Comparison of ENCODE assay signal across 31 cellular contexts in the genomic region with DNA sequence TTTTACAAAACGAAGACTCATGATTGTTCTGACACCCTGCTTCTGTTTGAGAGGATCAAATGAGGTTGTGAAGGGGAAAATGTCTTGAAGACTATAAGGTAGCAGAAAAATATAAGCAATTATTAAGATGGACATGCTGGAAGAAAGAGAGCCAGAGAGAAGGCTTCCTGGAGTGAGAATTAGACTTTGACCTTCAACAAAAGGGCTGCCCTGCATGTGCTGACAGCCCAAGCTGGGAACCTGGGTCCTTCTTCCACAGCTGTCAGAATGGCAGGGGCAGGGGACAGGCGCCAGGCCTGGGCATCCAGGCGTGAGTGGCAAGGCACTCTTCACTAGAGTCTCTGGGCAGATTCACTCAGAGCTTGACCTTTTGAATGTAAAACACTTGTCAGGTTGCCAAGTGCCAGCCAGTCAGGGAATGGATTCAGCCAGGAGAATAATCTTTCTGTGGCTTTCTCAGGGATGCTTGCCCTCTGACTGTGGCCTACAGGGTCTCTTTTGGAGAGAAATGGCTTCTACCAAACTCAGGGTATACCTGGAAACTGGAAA.
DNase-seq lines count a peak whose midpoint lies in the region; ATAC-seq and TF ChIP-seq lines count a peak whose summit lies in the region.
"Had no signal": no experiment of that assay in that cellular context is flagged by ENCODE, and none has a peak within 500 bp of the region (broad histone marks: within the 10 kb centered on the region; RNA-seq: fewer than 3 reads in every experiment).

No MANE protein-coding gene starts in this region.

- peak; percentile 93 to 94 for ATAC-seq in left cardiac atrium
- no peak for ATAC-seq in stimulated activated naive B cell treated with anti-CD40 and anti-IgM and Interleukin-4, amounts not matched to agents 10 μg/mL and 1 μg/mL and 100 μg/mL, for 72 hours (replicated peaks)
- ATAC-seq: activated CD8-positive, alpha-beta T cell treated with anti-CD3 and anti-CD28 coated beads, Interleukin-2, amount 10 ng/mL, durations not matched to agents 7 days and 5 days; gastroesophageal sphincter; T-helper 17 cell had no signal

- H3K4me2 ChIP-seq in osteoblast (ENCODE audit: insufficient read depth, low read length), result no peak overlapping the region
- H3K4me2 ChIP-seq: KMS-11, neural progenitor cell had no signal

- H4K20me1 ChIP-seq in osteoblast (ENCODE audit: insufficient read depth, low read length), result no peaks in the 10 kb centered on the region

- TF ChIP-seq CTCF in osteoblast (IDR thresholded peaks at IDR 0.05; ENCODE audit: extremely low read depth, low read depth, low read length), result no peak
- TF ChIP-seq CTCF in colonic mucosa (IDR thresholded peaks at IDR 0.05), result no peak

- H2AFZ ChIP-seq in osteoblast (ENCODE audit: low read length), result no peak overlapping the region
- H2AFZ ChIP-seq: neural progenitor cell had no signal

- no peaks in the 10 kb centered on the region for H3K9me3 Mint-ChIP-seq in stimulated activated naive B cell treated with anti-CD40 and anti-IgM and Interleukin-4, amounts not matched to agents 10 μg/mL and 1 μg/mL and 100 μg/mL, for 72 hours
- H3K9me3 Mint-ChIP-seq: activated T-helper 2 cell treated with anti-CD3 and anti-CD28 coated beads, Interferon-gamma antibody, Interleukin-2, Interleukin-4, amounts not matched to agents 10 μg/mL and 5 μg/mL and 100 μg/mL, durations not matched to agents 14 hours and 24 hours and 36 hours; CD14-positive monocyte; neural progenitor cell had no signal

- H3K27me3 ChIP-seq in osteoblast (ENCODE audit: insufficient read depth, low read length), result no peaks in the 10 kb centered on the region
- H3K27me3 ChIP-seq in colonic mucosa, result no peaks in the 10 kb centered on the region
- H3K27me3 ChIP-seq: cardiac muscle cell, gastroesophageal sphincter, neural progenitor cell, uterus had no signal

- H3K4me1 ChIP-seq in osteoblast (ENCODE audit: insufficient read depth, low read length) (no peaks in the 10 kb centered on the region), colonic mucosa (no peaks in the 10 kb centered on the region)
- H3K4me1 ChIP-seq: gastroesophageal sphincter, neural progenitor cell, uterus had no signal

- H3K4me3 ChIP-seq in osteoblast (ENCODE audit: insufficient read depth, low read length) (no peak overlapping the region), colonic mucosa (no peak overlapping the region)
- H3K4me3 ChIP-seq: cardiac muscle cell, gastroesophageal sphincter, lung, neural progenitor cell, SK-N-MC, thoracic aorta, uterus had no signal

- no peak overlapping the region for H3K9ac ChIP-seq in colonic mucosa (ENCODE audit: low read depth in 2 of 2, low read length in 2 of 2)
- H3K9ac ChIP-seq: KMS-11, neural progenitor cell had no signal

- H3K27me3 Mint-ChIP-seq in stimulated activated naive B cell treated with anti-CD40 and anti-IgM and Interleukin-4, amounts not matched to agents 10 μg/mL and 1 μg/mL and 100 μg/mL, for 72 hours, result peaks cover 12 to 15% of the 10 kb centered on the region in 2 donors

- H3K79me2 ChIP-seq in osteoblast (ENCODE audit: insufficient read depth, low read length), result no peaks in the 10 kb centered on the region

- intact Hi-C loops in left cardiac atrium (cut with DNase I), result no loop called here
- intact Hi-C loops in colonic mucosa (cut with DNase I), result no loop called here

- H3K36me3 Mint-ChIP-seq in stimulated activated naive B cell treated with anti-CD40 and anti-IgM and Interleukin-4, amounts not matched to agents 10 μg/mL and 1 μg/mL and 100 μg/mL, for 72 hours, result no peaks in the 10 kb centered on the region
- H3K36me3 Mint-ChIP-seq: activated naive CD8-positive, alpha-beta T cell; CD14-positive monocyte; neural progenitor cell had no signal

- H3K27ac ChIP-seq in osteoblast (ENCODE audit: low read depth, low read length) (no peak overlapping the region), colonic mucosa (no peak overlapping the region)
- H3K27ac ChIP-seq: cardiac muscle cell, gastroesophageal sphincter, KMS-11, neural progenitor cell, SK-N-MC, thoracic aorta, uterus had no signal

- no peaks in the 10 kb centered on the region for H3K36me3 ChIP-seq in osteoblast (ENCODE audit: insufficient read depth, low read length)
- H3K36me3 ChIP-seq in colonic mucosa, result no peaks in the 10 kb centered on the region
- H3K36me3 ChIP-seq: cardiac muscle cell, gastroesophageal sphincter, neural progenitor cell, thoracic aorta, uterus had no signal

- no peaks in the 10 kb centered on the region for H3K4me1 Mint-ChIP-seq in stimulated activated naive B cell treated with anti-CD40 and anti-IgM and Interleukin-4, amounts not matched to agents 10 μg/mL and 1 μg/mL and 100 μg/mL, for 72 hours
- H3K4me1 Mint-ChIP-seq: CD14-positive monocyte, T-helper 17 cell had no signal

- peak; percentile 12 for DNase-seq in NCI-H1092 treated with DMSO at 0.1 percent for 48 hours (lab: John Stamatoyannopoulos, UW)
- DNase-seq in NCI-H1092 (lab: John Stamatoyannopoulos, UW), result no peak
- DNase-seq in NCI-H2227 (lab: John Stamatoyannopoulos, UW; ENCODE audit: unreplicated experiment), result peak; percentile 16
- peak; percentile 36 for DNase-seq in left cardiac atrium
- DNase-seq in osteoblast (ENCODE audit: insufficient read length, low spot score, missing footprints), result peak; percentile 60
- no peak for DNase-seq in activated CD4-positive, alpha-beta T cell treated with anti-CD3 and anti-CD28 coated beads for 48 hours
- no peak for DNase-seq in stimulated activated naive B cell treated with anti-CD40 and anti-IgM and Interleukin-4, amounts not matched to agents 10 μg/mL and 1 μg/mL and 100 μg/mL, for 72 hours
- no peak for DNase-seq in colonic mucosa
- DNase-seq: 8988T; activated CD4-positive, alpha-beta T cell treated with anti-CD3 and anti-CD28 coated beads for 1 hour; activated CD8-positive, alpha-beta T cell treated with anti-CD3 and anti-CD28 coated beads, Interleukin-2, amount 10 ng/mL, durations not matched to agents 7 days and 5 days; aorta; Calu3; NCI-H1930; NCI-H226; NCI-H82; RPMI8226; T-helper 17 cell; uterus had no signal

- H3K27ac Mint-ChIP-seq in stimulated activated naive B cell treated with anti-CD40 and anti-IgM and Interleukin-4, amounts not matched to agents 10 μg/mL and 1 μg/mL and 100 μg/mL, for 72 hours, result no peak overlapping the region
- H3K27ac Mint-ChIP-seq: activated CD8-positive, alpha-beta T cell treated with anti-CD3 and anti-CD28 coated beads, Interleukin-2, amount 10 ng/mL, durations not matched to agents 7 days and 5 days; activated naive CD8-positive, alpha-beta T cell; activated T-helper 2 cell treated with anti-CD3 and anti-CD28 coated beads, Interferon-gamma antibody, Interleukin-2, Interleukin-4, amounts not matched to agents 10 μg/mL and 5 μg/mL and 100 μg/mL, durations not matched to agents 14 hours and 24 hours and 36 hours; CD14-positive monocyte; neural progenitor cell; progenitor cell of endocrine pancreas; stimulated activated naive CD8-positive, alpha-beta T cell treated with anti-CD3 and anti-CD28 coated beads, Interleukin-15, Interleukin-2, amounts not matched to agents 100 ng/mL and 50 ng/mL, for 24 hours; T-helper 17 cell had no signal

- H3K4me3 Mint-ChIP-seq in stimulated activated naive B cell treated with anti-CD40 and anti-IgM and Interleukin-4, amounts not matched to agents 10 μg/mL and 1 μg/mL and 100 μg/mL, for 72 hours, result no peak overlapping the region
- H3K4me3 Mint-ChIP-seq: activated CD8-positive, alpha-beta T cell treated with anti-CD3 and anti-CD28 coated beads, Interleukin-2, amount 10 ng/mL, durations not matched to agents 7 days and 5 days; activated naive CD8-positive, alpha-beta T cell; CD14-positive monocyte; neural progenitor cell; stimulated activated naive CD8-positive, alpha-beta T cell treated with anti-CD3 and anti-CD28 coated beads, Interleukin-15, Interleukin-2, amounts not matched to agents 100 ng/mL and 50 ng/mL, for 24 hours; T-helper 17 cell had no signal

- H3K9me3 ChIP-seq in osteoblast (ENCODE audit: low read depth, low read length) (no peaks in the 10 kb centered on the region), colonic mucosa (no peaks in the 10 kb centered on the region)
- H3K9me3 ChIP-seq: gastroesophageal sphincter, thoracic aorta, uterus had no signal

Comparison
In these comparisons a context has a peak if more than half of its experiments do, and no peak if none do; other contexts are left out.
1. DNase-seq: peak in NCI-H1092 treated with DMSO at 0.1 percent for 48 hours (single experiment), NCI-H2227 (single experiment), left cardiac atrium (single experiment) and osteoblast (single experiment); none in NCI-H1092 (single experiment), activated CD4-positive, alpha-beta T cell treated with anti-CD3 and anti-CD28 coated beads for 48 hours (single experiment), stimulated activated naive B cell treated with anti-CD40 and anti-IgM and Interleukin-4, amounts not matched to agents 10 μg/mL and 1 μg/mL and 100 μg/mL, for 72 hours (single experiment) and colonic mucosa (single experiment).
2. ATAC-seq: peak in left cardiac atrium (2 of 2); none in stimulated activated naive B cell treated with anti-CD40 and anti-IgM and Interleukin-4, amounts not matched to agents 10 μg/mL and 1 μg/mL and 100 μg/mL, for 72 hours (0 of 2).